18 cellular contexts compared by ENCODE assay signal in the genomic region with DNA sequence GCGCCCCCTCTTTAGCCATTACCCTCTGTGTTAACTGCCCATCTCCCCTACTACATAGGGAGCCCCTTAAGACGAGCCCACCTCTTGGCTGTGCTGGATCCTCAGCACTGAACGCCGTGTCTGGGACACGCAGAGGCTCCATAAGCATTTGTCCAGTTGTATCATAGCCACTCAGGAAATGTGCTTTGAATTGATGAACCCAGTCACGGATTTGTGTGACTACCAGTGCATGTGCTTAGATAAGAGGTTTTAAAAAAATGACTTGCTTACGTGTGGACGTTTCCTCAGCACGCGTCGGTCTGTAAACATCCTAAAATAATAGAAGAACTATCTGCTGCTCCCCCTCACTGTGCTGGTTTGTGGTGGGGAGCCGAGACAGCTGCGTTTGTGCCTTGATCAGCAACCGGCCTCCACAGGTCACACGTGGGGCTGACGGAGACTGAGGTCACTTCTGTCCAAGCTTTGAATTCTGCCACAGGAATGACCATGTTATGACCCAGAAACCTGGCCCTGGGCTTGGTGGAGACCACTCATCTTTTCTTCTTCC. TPM values are rescaled to one million over a fixed set of nuclear protein-coding genes. Genes with fewer than 3 reads are reported as not detected.
A peak's percentile ranks its signal among the peaks of the same experiment; 100 is the strongest.
DNase-seq lines count a peak whose midpoint lies in the region; ATAC-seq and TF ChIP-seq lines count a peak whose summit lies in the region.
"Had no signal": no experiment of that assay in that cellular context is flagged by ENCODE, and none has a peak within 500 bp of the region (broad histone marks: within the 10 kb centered on the region; RNA-seq: fewer than 3 reads in every experiment).

No MANE protein-coding gene starts in this region.

- H3K36me3 ChIP-seq in SK-N-SH (replicated peaks in 1 of 2; ENCODE audit: control insufficient read depth in 1 of 2, insufficient read depth in 2 of 2, low read length in 1 of 2) (peaks cover 8 to 38% of the 10 kb centered on the region in 2 experiments), right lobe of liver (no peaks in the 10 kb centered on the region), thoracic aorta (no peaks in the 10 kb centered on the region)

- no peaks in the 10 kb centered on the region for H3K9me3 ChIP-seq in SK-N-SH
- no peaks in the 10 kb centered on the region for H3K9me3 ChIP-seq in right lobe of liver
- H3K9me3 ChIP-seq in thoracic aorta: no peaks in the 10 kb centered on the region

- 90% methylated on average over 12 of the region's 16 CpGs for WGBS in SK-N-SH (ENCODE audit: low lambda C conversion rate)
- WGBS in right lobe of liver (ENCODE audit: insufficient coverage, low coverage, low lambda C conversion rate, missing lambda C conversion rate): 69% methylated on average over 13 of the region's 16 CpGs

- H3K4me3 Mint-ChIP-seq in activated CD4-positive, alpha-beta T cell treated with anti-CD3 and anti-CD28 coated beads, Interleukin-2, amount 10 ng/mL, durations not matched to agents 7 days and 5 days: no peak overlapping the region
- H3K4me3 Mint-ChIP-seq: activated CD8-positive, alpha-beta memory T cell treated with anti-CD3 and anti-CD28 coated beads, Interleukin-2, amount 10 ng/mL, durations not matched to agents 7 days and 5 days; CD8-positive, alpha-beta T cell; GM23338 had no signal

- no peak for TF ChIP-seq RAD21 in SK-N-SH (IDR thresholded peaks at IDR 0.05; ENCODE audit: low read length)

- DNase-seq in SK-N-SH: no peak
- DNase-seq in cardiac fibroblast (ENCODE audit: low read depth in 2 of 2): peak; percentile 68 to 81
- DNase-seq in right lobe of liver: no peak
- no peak for DNase-seq in thoracic aorta (ENCODE audit: low spot score)
- no peak for DNase-seq in activated CD4-positive, alpha-beta T cell treated with anti-CD3 and anti-CD28 coated beads, Interleukin-2, amount 10 ng/mL, durations not matched to agents 7 days and 5 days
- no peak for DNase-seq in globus pallidus (ENCODE audit: low spot score)
- DNase-seq: activated CD8-positive, alpha-beta memory T cell treated with anti-CD3 and anti-CD28 coated beads, Interleukin-2, amount 10 ng/mL, durations not matched to agents 7 days and 5 days; activated naive CD4-positive, alpha-beta T cell treated with anti-CD3 and anti-CD28 coated beads, Interleukin-2, amount 50 U/mL, for 16 hours; CD8-positive, alpha-beta T cell; effector CD4-positive, alpha-beta T cell; kidney glomerular epithelial cell; NCI-H1694 treated with DMSO at 0.1 percent for 48 hours; NCI-H524 had no signal

- intact Hi-C loops in right lobe of liver (cut with DNase I): no loop called here

- TF ChIP-seq EP300 in SK-N-SH (IDR thresholded peaks at IDR 0.05; ENCODE audit: borderline replicate concordance in 1 of 2, low read depth in 1 of 2, low read length in 1 of 2): no peak

- H3K9me2 ChIP-seq in SK-N-SH: no peaks in the 10 kb centered on the region

- no peaks in the 10 kb centered on the region for H3K9me3 Mint-ChIP-seq in activated CD4-positive, alpha-beta T cell treated with anti-CD3 and anti-CD28 coated beads, Interleukin-2, amount 10 ng/mL, durations not matched to agents 7 days and 5 days
- H3K9me3 Mint-ChIP-seq: CD8-positive, alpha-beta T cell; GM23338; nephron had no signal

- no peak for ATAC-seq in SK-N-SH treated with all-trans-retinoic acid at 6 μM for 48 hours
- peak; percentile 5 to 41 (median 18) for ATAC-seq in right lobe of liver
- no peak for ATAC-seq in thoracic aorta (ENCODE audit: insufficient number of reproducible peaks, low FRiP score, low read depth)
- no peak for ATAC-seq in GM19324 (IDR thresholded peaks at IDR 0.05; ENCODE audit: low FRiP score, unreplicated experiment)
- ATAC-seq: activated CD8-positive, alpha-beta memory T cell treated with anti-CD3 and anti-CD28 coated beads, Interleukin-2, amount 10 ng/mL, durations not matched to agents 7 days and 5 days; CD8-positive, alpha-beta T cell; GM23338 had no signal

- H3K27me3 Mint-ChIP-seq in activated CD4-positive, alpha-beta T cell treated with anti-CD3 and anti-CD28 coated beads, Interleukin-2, amount 10 ng/mL, durations not matched to agents 7 days and 5 days: no peaks in the 10 kb centered on the region
- H3K27me3 Mint-ChIP-seq: activated CD8-positive, alpha-beta memory T cell treated with anti-CD3 and anti-CD28 coated beads, Interleukin-2, amount 10 ng/mL, durations not matched to agents 7 days and 5 days had no signal

- POLR2A ChIA-PET in SK-N-SH (lab: Yijun Ruan, JAX): no interaction called here
- POLR2A ChIA-PET in activated CD4-positive, alpha-beta T cell treated with anti-CD3 and anti-CD28 coated beads, Interleukin-2, amount 10 ng/mL, durations not matched to agents 7 days and 5 days (lab: Charles Lee): no interaction called here

- H3K27ac Mint-ChIP-seq in activated CD4-positive, alpha-beta T cell treated with anti-CD3 and anti-CD28 coated beads, Interleukin-2, amount 10 ng/mL, durations not matched to agents 7 days and 5 days: no peak overlapping the region
- H3K27ac Mint-ChIP-seq: activated CD8-positive, alpha-beta memory T cell treated with anti-CD3 and anti-CD28 coated beads, Interleukin-2, amount 10 ng/mL, durations not matched to agents 7 days and 5 days; CD8-positive, alpha-beta T cell; GM23338; nephron had no signal

- H3K4me1 Mint-ChIP-seq in activated CD4-positive, alpha-beta T cell treated with anti-CD3 and anti-CD28 coated beads, Interleukin-2, amount 10 ng/mL, durations not matched to agents 7 days and 5 days: peaks cover 62% of the 10 kb centered on the region

- peaks cover 22% of the 10 kb centered on the region for H3K36me3 Mint-ChIP-seq in activated CD4-positive, alpha-beta T cell treated with anti-CD3 and anti-CD28 coated beads, Interleukin-2, amount 10 ng/mL, durations not matched to agents 7 days and 5 days (ENCODE audit: low read depth)
- H3K36me3 Mint-ChIP-seq: CD8-positive, alpha-beta T cell had no signal

- H3K27ac ChIP-seq in SK-N-SH (ENCODE audit: low read depth in 2 of 2, low read length in 1 of 2) (peak overlapping the region in 1 of 2 experiments; percentile 13; a peak in 1 of 4 replicates), right lobe of liver (peak overlapping the region in 1 of 3 donors; percentile 9), thoracic aorta (peak overlapping the region; percentile 97 to 99)
- H3K27ac ChIP-seq: skin epidermis had no signal

- H3K79me2 ChIP-seq in SK-N-SH (ENCODE audit: insufficient read depth): peaks cover 90% of the 10 kb centered on the region

- no peak overlapping the region for H2AFZ ChIP-seq in SK-N-SH (ENCODE audit: low read depth)
- H2AFZ ChIP-seq: GM23338 had no signal

- H3K4me2 ChIP-seq in SK-N-SH: peak overlapping the region; percentile 14; the same call in 1 of the 2 replicates
- H3K4me2 ChIP-seq: GM23338 had no signal

- H3K4me3 ChIP-seq in SK-N-SH (ENCODE audit: low read depth in 2 of 2, low read length in 1 of 2): no peak overlapping the region
- H3K4me3 ChIP-seq in cardiac fibroblast (replicated peaks in 1 of 2; ENCODE audit: low read depth in 2 of 2, low read length in 2 of 2): no peak overlapping the region
- H3K4me3 ChIP-seq in right lobe of liver: no peak overlapping the region
- H3K4me3 ChIP-seq in thoracic aorta: peak overlapping the region; percentile 95
- H3K4me3 ChIP-seq: GM23338, skin epidermis had no signal

- peaks cover 10 to 20% of the 10 kb centered on the region in 2 experiments; a peak in 3 of 4 replicates for H3K4me1 ChIP-seq in SK-N-SH (ENCODE audit: control insufficient read depth in 1 of 2, insufficient read depth in 2 of 2, low read depth in 1 of 2, low read length in 1 of 2)
- H3K4me1 ChIP-seq in right lobe of liver: peaks cover 0 to 10% (median 4%) of the 10 kb centered on the region in 4 donors
- H3K4me1 ChIP-seq in thoracic aorta (ENCODE audit: control insufficient read depth in 1 of 2, low read depth in 2 of 2): peaks cover 47 to 68% of the 10 kb centered on the region in 2 donors

- no peak for TF ChIP-seq POLR2A in right lobe of liver (IDR thresholded peaks at IDR 0.05)

- H3F3A ChIP-seq in SK-N-SH (replicated peaks; ENCODE audit: insufficient read depth): peaks cover 11% of the 10 kb centered on the region

- H4K20me1 ChIP-seq in SK-N-SH (ENCODE audit: insufficient read depth): peaks cover 54% of the 10 kb centered on the region

- H3K27me3 ChIP-seq in SK-N-SH (ENCODE audit: insufficient read depth) (no peaks in the 10 kb centered on the region), right lobe of liver (no peaks in the 10 kb centered on the region), thoracic aorta (replicated peaks; ENCODE audit: insufficient read depth) (no peaks in the 10 kb centered on the region)

- H3K9ac ChIP-seq in SK-N-SH: 0 out of 2 replicates have a peak overlapping the region, but pooled peaks have one; percentile 16

- CTCF ChIA-PET in SK-N-SH (lab: Yijun Ruan, JAX): no interaction called here
- CTCF ChIA-PET in activated CD4-positive, alpha-beta T cell treated with anti-CD3 and anti-CD28 coated beads, Interleukin-2, amount 10 ng/mL, durations not matched to agents 7 days and 5 days (lab: Charles Lee): no interaction called here

- TF ChIP-seq CTCF in SK-N-SH (IDR thresholded peaks at IDR 0.05) (no peak), cardiac fibroblast (IDR thresholded peaks at IDR 0.05; ENCODE audit: low read depth, low read length) (no peak), right lobe of liver (IDR thresholded peaks at IDR 0.05) (no peak), thoracic aorta (IDR thresholded peaks at IDR 0.05) (no peak)

TF ChIP-seq in SK-N-SH, 30 proteins besides CTCF, POLR2A, EP300 and RAD21 (continues in another document):
- no peak for TF ChIP-seq TEAD4 (IDR thresholded peaks at IDR 0.05; ENCODE audit: borderline replicate concordance, insufficient read depth)
- TF ChIP-seq FOXM1 (IDR thresholded peaks at IDR 0.05; ENCODE audit: low read depth): no peak
- no peak for TF ChIP-seq EZH2phosphoT487 (IDR thresholded peaks at IDR 0.05; ENCODE audit: borderline replicate concordance, low read depth)
- no peak for TF ChIP-seq POLR2AphosphoS5 (IDR thresholded peaks at IDR 0.05; ENCODE audit: low read depth, low read length)
- TF ChIP-seq TAF1 (IDR thresholded peaks at IDR 0.05; ENCODE audit: borderline replicate concordance, low read depth, low read length): no peak
- TF ChIP-seq ELF1 (IDR thresholded peaks at IDR 0.05): no peak

TF ChIP-seq in SK-N-SH treated with all-trans-retinoic acid at 6 μM for 48 hours, 23 proteins besides CTCF, POLR2A, EP300 and RAD21 (continues in another document):
- no peak for TF ChIP-seq ZC3H10 (CRISPR knock-in tag; IDR thresholded peaks at IDR 0.05)
- no peak for TF ChIP-seq ZNF70 (CRISPR knock-in tag; IDR thresholded peaks at IDR 0.05)
- TF ChIP-seq ISL1 (CRISPR knock-in tag; IDR thresholded peaks at IDR 0.05): no peak
- TF ChIP-seq CSDC2 (CRISPR knock-in tag; IDR thresholded peaks at IDR 0.05): no peak

RNA-seq across cellular contexts. Expression of gene MICAL2, which starts 4.2 kb away (rescaled TPM):
- polyA plus RNA-seq in SK-N-SH (2012; rRNA removed): 54.6 and 67.9 TPM in 2 replicates
- polyA plus RNA-seq in SK-N-SH (2012; cell fraction: cytosol; rRNA removed): 38.0 and 41.1 TPM in 2 replicates
- polyA plus RNA-seq in SK-N-SH (2012; cell fraction: nucleus; rRNA removed): 76.3 and 84.6 TPM in 2 replicates
- total RNA-seq in right lobe of liver (10 to 100 TPM; 17.0 to 50.7 (median 35.9) TPM), thoracic aorta (100 to 1,000 TPM; 791 to 989 TPM)
- total RNA-seq in activated CD4-positive, alpha-beta T cell treated with anti-CD3 and anti-CD28 coated beads, Interleukin-2, amount 10 ng/mL, durations not matched to agents 7 days and 5 days: 10 to 100 TPM; 45.5 to 47.3 TPM

Comparison
In these comparisons a context has a peak if more than half of its experiments do, and no peak if none do; other contexts are left out.
1. DNase-seq: peak in cardiac fibroblast (2 of 2); none in SK-N-SH (single experiment), right lobe of liver (0 of 3), thoracic aorta (single experiment), activated CD4-positive, alpha-beta T cell treated with anti-CD3 and anti-CD28 coated beads, Interleukin-2, amount 10 ng/mL, durations not matched to agents 7 days and 5 days (single experiment) and globus pallidus (single experiment).
2. ATAC-seq: peak in right lobe of liver (4 of 4); none in SK-N-SH treated with all-trans-retinoic acid at 6 μM for 48 hours (single experiment), thoracic aorta (single experiment) and GM19324 (single experiment).
3. RNA of gene MICAL2, which starts 4.2 kb away (total RNA-seq): 791 to 989 TPM in thoracic aorta; 45.5 to 47.3 TPM in activated CD4-positive, alpha-beta T cell treated with anti-CD3 and anti-CD28 coated beads, Interleukin-2, amount 10 ng/mL, durations not matched to agents 7 days and 5 days and 17.0 to 50.7 TPM in right lobe of liver; every median in the first group is over 10 times any median in the second.